ENCODE assay signal across 27 cellular contexts in genomic region chr15:75156306-75157215, GRCh38. TPM values are rescaled to one million over a fixed set of nuclear protein-coding genes. Genes with fewer than 3 reads are reported as not detected.
DNase-seq lines count a peak whose midpoint lies in the region; ATAC-seq and TF ChIP-seq lines count a peak whose summit lies in the region.
"Had no signal": no experiment of that assay in that cellular context is flagged by ENCODE, and none has a peak within 500 bp of the region (broad histone marks: within the 10 kb centered on the region; RNA-seq: fewer than 3 reads in every experiment).

No MANE protein-coding gene starts in this region.

- H3K14ac ChIP-seq in neuronal stem cell (ENCODE audit: low read length): no peak overlapping the region

- H2AK5ac ChIP-seq in neuronal stem cell (ENCODE audit: low read depth, low read length): no peak overlapping the region

- 0 out of 2 replicates have a peak, but pooled peaks cover 7% of the 10 kb centered on the region for H4K20me1 ChIP-seq in BLaER1

- WGBS in neuronal stem cell (ENCODE audit: extremely low coverage in 2 of 2, insufficient read length in 2 of 2, insufficient replicate concordance in 1 of 2), 2 donors: no CpG with 5 or more reads among the region's 13 CpGs

- H3K9me3 ChIP-seq in BLaER1 (no peaks in the 10 kb centered on the region), neuronal stem cell (replicated peaks in 1 of 2; ENCODE audit: control insufficient read depth in 2 of 2, insufficient read depth in 1 of 2, low read depth in 1 of 2, low read length in 2 of 2) (peaks cover 0 to 2% of the 10 kb centered on the region in 2 donors), tibial artery (no peaks in the 10 kb centered on the region)
- H3K9me3 ChIP-seq: mucosa of descending colon had no signal

- H2BK12ac ChIP-seq in neuronal stem cell (ENCODE audit: low read length): no peak overlapping the region

- no peak overlapping the region for H2AFZ ChIP-seq in neuronal stem cell (ENCODE audit: low read length)

- H3K27ac ChIP-seq in BLaER1: no peak overlapping the region
- no peak overlapping the region for H3K27ac ChIP-seq in neuronal stem cell (replicated peaks; ENCODE audit: low read length)
- no peak overlapping the region for H3K27ac ChIP-seq in tibial artery

- peak overlapping the region; percentile 59 for H3K18ac ChIP-seq in neuronal stem cell (ENCODE audit: low read length)

- TF ChIP-seq RAD21 in Ishikawa (IDR thresholded peaks at IDR 0.05; ENCODE audit: low read depth): peak; percentile 36

- H2BK15ac ChIP-seq in neuronal stem cell (ENCODE audit: low read length): no peak overlapping the region

- H3K27me3 ChIP-seq in BLaER1: no peaks in the 10 kb centered on the region
- H3K27me3 ChIP-seq in neuronal stem cell (ENCODE audit: control insufficient read depth in 3 of 3, insufficient read depth in 3 of 3, low read depth in 1 of 3, low read length in 3 of 3): no peaks in the 10 kb centered on the region
- H3K27me3 ChIP-seq in tibial artery: no peaks in the 10 kb centered on the region

- peak overlapping the region; percentile 61 for H3K4me2 ChIP-seq in BLaER1
- H3K4me2 ChIP-seq in neuronal stem cell (ENCODE audit: insufficient read depth, low read length, poor library complexity, severe bottlenecking): no peak overlapping the region

- H3K36me3 ChIP-seq in BLaER1: no peaks in the 10 kb centered on the region
- H3K36me3 ChIP-seq in neuronal stem cell (replicated peaks in 1 of 2; ENCODE audit: control insufficient read depth in 2 of 2, insufficient read depth in 2 of 2, low read length in 2 of 2): no peaks in the 10 kb centered on the region
- no peaks in the 10 kb centered on the region for H3K36me3 ChIP-seq in tibial artery

- ATAC-seq in GM19467 (IDR thresholded peaks at IDR 0.05; ENCODE audit: unreplicated experiment) (no peak), HG03095 (IDR thresholded peaks at IDR 0.05; ENCODE audit: unreplicated experiment) (no peak)
- ATAC-seq: activated T-cell treated with anti-CD3 and anti-CD28 coated beads, Interleukin-2, amount 50 U/mL, for 72 hours; mucosa of descending colon; stimulated activated memory B cell treated with anti-CD40 and anti-IgM and Interleukin-4, amounts not matched to agents 10 μg/mL and 1 μg/mL and 100 μg/mL, for 72 hours; T-cell had no signal

- H3K4me1 ChIP-seq in BLaER1 (peaks cover 47% of the 10 kb centered on the region), neuronal stem cell (ENCODE audit: control insufficient read depth in 2 of 2, insufficient read depth in 1 of 2, low read depth in 1 of 2, low read length in 2 of 2) (peaks cover 0 to 7% of the 10 kb centered on the region in 2 donors), tibial artery (peaks cover 0 to 6% (median under 1%) of the 10 kb centered on the region in 4 donors)

- H3K9ac ChIP-seq in BLaER1 (no peak overlapping the region), neuronal stem cell (ENCODE audit: low read depth, low read length, poor library complexity) (no peak overlapping the region)

- no peak for TF ChIP-seq CTCF in tibial artery (IDR thresholded peaks at IDR 0.05)

- H3K23ac ChIP-seq in neuronal stem cell (ENCODE audit: low read depth, low read length, poor library complexity): no peak overlapping the region

- H3K79me1 ChIP-seq in neuronal stem cell (ENCODE audit: low read depth, low read length): no peaks in the 10 kb centered on the region

- no peak overlapping the region for H2BK5ac ChIP-seq in neuronal stem cell (ENCODE audit: low read length)

- H3K4me3 ChIP-seq in BLaER1 (no peak overlapping the region), neuronal stem cell (ENCODE audit: low read length in 2 of 2) (peak overlapping the region in 1 of 2 donors; percentile 50), tibial artery (no peak overlapping the region)
- H3K4me3 ChIP-seq: mucosa of descending colon had no signal

- no peak overlapping the region for H2BK120ac ChIP-seq in neuronal stem cell (ENCODE audit: low read depth, low read length)

- H3K4ac ChIP-seq in neuronal stem cell (ENCODE audit: low read length): no peak overlapping the region

- no peak overlapping the region for H4K8ac ChIP-seq in neuronal stem cell (ENCODE audit: low read depth, low read length)

- intact Hi-C loops in tibial artery (cut with DNase I; ENCODE audit: low total_unique reads): no loop called here

- H4K91ac ChIP-seq in neuronal stem cell (ENCODE audit: low read depth, low read length, poor library complexity): no peak overlapping the region

- peak; percentile 90 for TF ChIP-seq EP300 in Ishikawa (IDR thresholded peaks at IDR 0.05; ENCODE audit: borderline replicate concordance)

- DNase-seq in glomerular visceral epithelial cell (ENCODE audit: extremely low spot score) (peak; percentile 69), neuronal stem cell (ENCODE audit: low spot score) (no peak), NCI-H146 (lab: John Stamatoyannopoulos, UW) (no peak), tibial artery (no peak)
- DNase-seq: activated CD4-positive, alpha-beta T cell treated with anti-CD3 and anti-CD28 coated beads for 4 hours; activated naive CD4-positive, alpha-beta T cell treated with anti-CD3 and anti-CD28 coated beads for 36 hours; activated T-cell treated with anti-CD3 and anti-CD28 coated beads, Interleukin-2, amount 50 U/mL, for 72 hours; amniotic stem cell; COR-L47; cortex of kidney; Karpas-422; mucosa of descending colon; NCI-H1092; NCI-H2029; NCI-H2227 treated with DMSO at 0.1 percent for 48 hours; NCI-H748 treated with DMSO at 0.1 percent for 48 hours; nephron progenitor cell; OCI-M1; SIG-M5; small intestine; stimulated activated CD4-positive, alpha-beta T cell treated with anti-CD3 and anti-CD28 coated beads, Interleukin-2, amount 100 ng/mL, for 24 hours; T-cell had no signal

TF ChIP-seq in Ishikawa, 13 proteins besides CTCF, POLR2A, EP300 and RAD21:
- TF ChIP-seq CEBPB (IDR thresholded peaks at IDR 0.05): 0 out of 2 replicates have a peak, but pooled peaks have one; percentile 2
- no peak for TF ChIP-seq REST (IDR thresholded peaks at IDR 0.05; ENCODE audit: low read depth)
- TF ChIP-seq TCF12 (IDR thresholded peaks at IDR 0.05; ENCODE audit: low read depth): peak; percentile 94
- TF ChIP-seq NFIC (IDR thresholded peaks at IDR 0.05): peak; percentile 47; the same call in 1 of the 2 replicates
- 0 out of 2 replicates have a peak, but pooled peaks have one; percentile 71 for TF ChIP-seq ZBTB7A (IDR thresholded peaks at IDR 0.05; ENCODE audit: low read depth)
- TF ChIP-seq USF1 (IDR thresholded peaks at IDR 0.05): 0 out of 2 replicates have a peak, but pooled peaks have one; percentile 2
- TF ChIP-seq MAX (IDR thresholded peaks at IDR 0.05): no peak
- no peak for TF ChIP-seq EGR1 (IDR thresholded peaks at IDR 0.05)
- no peak for TF ChIP-seq YY1 (IDR thresholded peaks at IDR 0.05; ENCODE audit: low read depth)
- peak; percentile 89 for TF ChIP-seq TEAD4 (IDR thresholded peaks at IDR 0.05)
- no peak; the same call in 1 of the 2 replicates for TF ChIP-seq CREB1 (IDR thresholded peaks at IDR 0.05; ENCODE audit: low read depth)
- TF ChIP-seq TAF1 (IDR thresholded peaks at IDR 0.05; ENCODE audit: low read depth): no peak
- TF ChIP-seq FOXM1 (IDR thresholded peaks at IDR 0.05; ENCODE audit: borderline replicate concordance, low read depth): peak; percentile 81

RNA-seq across cellular contexts. Expression of gene C15orf39, which starts 45.1 kb away (rescaled TPM):
- 5.9 TPM for polyA plus RNA-seq in neuronal stem cell (2013, experiment 1 of 2)
- polyA plus RNA-seq in neuronal stem cell (2013, experiment 2 of 2): 5.5 TPM
